ENCODE assay signal across 9 cellular contexts in genomic region chr3:36969540-36970432, GRCh38. TPM values are rescaled to one million over a fixed set of nuclear protein-coding genes. Genes with fewer than 3 reads are reported as not detected.
DNase-seq lines count a peak whose midpoint lies in the region; ATAC-seq, FAIRE-seq and TF ChIP-seq lines count a peak whose summit lies in the region.
"Had no signal": no experiment of that assay in that cellular context is flagged by ENCODE, and none has a peak within 500 bp of the region (broad histone marks: within the 10 kb centered on the region; RNA-seq: fewer than 3 reads in every experiment).

No MANE protein-coding gene starts in this region.

- peak overlapping the region; percentile 82 for H2AFZ ChIP-seq in K562 (ENCODE audit: low read depth, low read length)

- FAIRE-seq in K562 (lab: Jason Lieb, UNC): peak; percentile 100

- H3K9me3 Mint-ChIP-seq in HFFc6: no peaks in the 10 kb centered on the region

- ATAC-seq in K562 (peak; percentile 98), left lobe of liver (peak; percentile 37)

- no peak for TF ChIP-seq CTCF in HFFc6 (IDR thresholded peaks at IDR 0.05)
- no peak for TF ChIP-seq CTCF in RWPE1 (conservative IDR thresholded peaks at IDR 0.05; ENCODE audit: low read depth)
- TF ChIP-seq CTCF in K562 (IDR thresholded peaks at IDR 0.05 in 2 of 3, conservative IDR thresholded peaks at IDR 0.05 in 1 of 3; ENCODE audit: insufficient read depth in 2 of 3, low read depth in 1 of 3, low read length in 3 of 3): no peak

- TF ChIP-seq EP300 in K562 (IDR thresholded peaks at IDR 0.05; ENCODE audit: low read length): peak; percentile 84

- H3K27me3 ChIP-seq in MG63 (no peaks in the 10 kb centered on the region), K562 (ENCODE audit: control insufficient read depth in 2 of 2, insufficient read depth in 2 of 2, low read length in 2 of 2) (no peaks in the 10 kb centered on the region), thymus (ENCODE audit: control insufficient read depth, insufficient read depth) (no peaks in the 10 kb centered on the region)

- H3K79me2 ChIP-seq in K562 (ENCODE audit: control insufficient read depth, insufficient read depth, low read length): no peaks in the 10 kb centered on the region

- H3K36me3 Mint-ChIP-seq in HFFc6 (ENCODE audit: low read depth): no peaks in the 10 kb centered on the region

- no peak overlapping the region for H3K27ac ChIP-seq in RWPE1
- H3K27ac ChIP-seq in K562 (ENCODE audit: extremely low read depth, low read depth, low read length): peak overlapping the region; percentile 79
- H3K27ac ChIP-seq in thymus (ENCODE audit: low read depth): peak overlapping the region; percentile 73
- H3K27ac ChIP-seq: C4-2B had no signal

- DNase-seq in activated T-cell treated with anti-CD3 and anti-CD28 coated beads for 24 hours (ENCODE audit: low read depth): peak; percentile 29
- no peak for DNase-seq in activated T-cell treated with anti-CD3 and anti-CD28 coated beads, Interleukin-2, amount 50 U/mL, for 1 hour
- peak; percentile 83 for DNase-seq in HFFc6
- peak; percentile 39 for DNase-seq in MG63
- DNase-seq in RWPE1 (ENCODE audit: low spot score): peak; percentile 58
- DNase-seq in K562 (ENCODE audit: extremely low read depth in 1 of 4, low spot score in 3 of 4): peak; percentile 88 to 99 (median 92)
- DNase-seq in left lobe of liver (ENCODE audit: low spot score): no peak

- no TSS peak for BruUV-seq in K562 (replicated peaks; lab: Mats Ljungman, UMichigan)

- peak overlapping the region; percentile 23 to 51; a peak in 3 of 4 replicates for H3K9ac ChIP-seq in K562 (ENCODE audit: insufficient read depth in 1 of 2, low read depth in 2 of 2, low read length in 2 of 2)

- peak overlapping the region; percentile 26; the same call in 1 of the 2 replicates for H3K4me3 Mint-ChIP-seq in HFFc6

- POLR2A ChIA-PET in RWPE1 (lab: Yijun Ruan, JAX; ENCODE audit: low non-redundant PET): interaction anchor here (0.5 kb wide), 1 partner anchor 243 kb away, joined by 3 read pairs; no protein-coding TSS in a partner anchor
- POLR2A ChIA-PET in K562 (lab: Yijun Ruan, JAX): interaction anchor here (0.6 to 2.4 kb wide), 9 partner anchors 10 to 1124 kb away, joined by 3 to 19 read pairs (median 7); partner anchors contain the start of genes EPM2AIP1 and MLH1

- peak overlapping the region; percentile 69 for H3K4me2 ChIP-seq in K562 (ENCODE audit: insufficient read depth, low read length)

- WGBS in K562 (ENCODE audit: insufficient coverage, low coverage, missing lambda C conversion rate): 3% methylated on average over 2 of the region's 4 CpGs
- WGBS in thymus: 13% methylated on average over 4 of the region's 4 CpGs

- H3K9me3 ChIP-seq in MG63 (no peaks in the 10 kb centered on the region), K562 (replicated peaks; ENCODE audit: control insufficient read depth, insufficient read depth, low read depth, low read length) (no peaks in the 10 kb centered on the region), thymus (ENCODE audit: control insufficient read depth) (no peaks in the 10 kb centered on the region)

- CTCF ChIA-PET in RWPE1 (lab: Yijun Ruan, JAX) (interaction anchor here (0.5 to 0.9 kb wide), 3 partner anchors 11 to 423 kb away, joined by 3 to 6 read pairs (median 4); no protein-coding TSS in a partner anchor), K562 (lab: Yijun Ruan, JAX; ENCODE audit: low intra/inter-chr PET ratio) (no interaction called here)

- no peak overlapping the region for H3K4me3 ChIP-seq in MG63
- no peak overlapping the region for H3K4me3 ChIP-seq in K562
- H3K4me3 ChIP-seq in thymus (ENCODE audit: low read length): no peak overlapping the region

- peak in 1 of 2 experiments; percentile 27; a peak in 1 of 4 replicates for TF ChIP-seq RAD21 in K562 (CRISPR knock-in tag; conservative IDR thresholded peaks at IDR 0.05 in 1 of 2, IDR thresholded peaks at IDR 0.05 in 1 of 2)

- peaks cover 31 to 44% of the 10 kb centered on the region in 2 experiments for H3K4me1 ChIP-seq in K562 (replicated peaks in 1 of 2; ENCODE audit: control insufficient read depth in 2 of 2, insufficient read depth in 2 of 2, low read length in 2 of 2)
- peaks cover 7% of the 10 kb centered on the region for H3K4me1 ChIP-seq in thymus (ENCODE audit: control insufficient read depth, insufficient read depth, low read length)

- no peaks in the 10 kb centered on the region for H4K20me1 ChIP-seq in K562 (replicated peaks; ENCODE audit: control insufficient read depth, insufficient read depth, low read length)

- peaks cover 2% of the 10 kb centered on the region; the same call in 1 of the 2 replicates for H3K27me3 Mint-ChIP-seq in HFFc6 (ENCODE audit: insufficient read depth)

- H3K36me3 ChIP-seq in MG63: no peaks in the 10 kb centered on the region
- no peaks in the 10 kb centered on the region for H3K36me3 ChIP-seq in K562 (ENCODE audit: control insufficient read depth, insufficient read depth, low read length)
- peaks cover 3% of the 10 kb centered on the region for H3K36me3 ChIP-seq in thymus (ENCODE audit: control insufficient read depth, insufficient read depth)

- no peaks in the 10 kb centered on the region for H3K9me1 ChIP-seq in K562 (ENCODE audit: control insufficient read depth, insufficient read depth, low read length)

- intact Hi-C loops in K562 (cut with micrococcal nuclease): loop anchor here (1.0 kb wide), 1 partner anchor 24 kb away; the partner anchor contains the start of genes EPM2AIP1 and MLH1

- peak overlapping the region; percentile 83 for H3K27ac Mint-ChIP-seq in HFFc6

- H3K4me1 Mint-ChIP-seq in HFFc6 (ENCODE audit: low read depth): peaks cover 24% of the 10 kb centered on the region

- in situ Hi-C loops in K562 (cut with MboI): no loop called here

- TF ChIP-seq POLR2A in K562 (conservative IDR thresholded peaks at IDR 0.05): 0 out of 2 replicates have a peak, but pooled peaks have one; percentile 43

RNA-seq across cellular contexts. Expression of gene EPM2AIP1, which starts 23.1 kb away (rescaled TPM):
- 10 to 100 TPM; 12.7 to 16.3 (median 14.3) TPM for total RNA-seq in HFFc6 (2021; fragmentation: NEBNext Ultra II Directional; extraction: Animal tissue kit (Norgen Biotek cat#: 25700))
- 2.8 and 5.1 TPM in 2 replicates for total RNA-seq in MG63 (2014; rRNA removed; shearing (Covaris generic); ENCODE audit: low replicate concordance)
- total RNA-seq in K562 (2011; cell fraction: chromatin; rRNA removed; ENCODE audit: low replicate concordance): 36.0 and 108 TPM in 2 replicates
- total RNA-seq in K562 (2011; cell fraction: nucleolus; rRNA removed): 30.2 and 35.8 TPM in 2 replicates
- total RNA-seq in K562 (2011; cell fraction: nucleoplasm; rRNA removed): 78.0 and 139 TPM in 2 replicates
- 14.6 and 16.3 TPM in 2 replicates for total RNA-seq in K562 (2014; rRNA removed)
- total RNA-seq in K562 (2014; rRNA removed; fragmentation: Illumina TruSeq; extraction: Trizol): 29.0 and 29.5 TPM in 2 replicates
- 30.7 and 38.3 TPM in 2 replicates for total RNA-seq in K562 (2015; rRNA removed; fragmentation: Illumina TruSeq; extraction: Trizol)
- total RNA-seq in K562 (2021): 19.3 and 22.6 TPM in 2 replicates
- 44.8 and 47.2 TPM in 2 replicates for polyA plus RNA-seq in K562 (2011; rRNA removed)
- 9.6 and 28.4 TPM in 2 replicates for polyA plus RNA-seq in K562 (2011; cell fraction: cytosol; rRNA removed)
- 82.8 and 119 TPM in 2 replicates for polyA plus RNA-seq in K562 (2011; cell fraction: nucleus; rRNA removed)
- 16.8 and 23.8 TPM in 2 replicates for polyA plus RNA-seq in K562 (2012)
- 20.9 and 25.2 TPM in 2 replicates for polyA plus RNA-seq in K562 (2014; fragmentation: Illumina TruSeq; extraction: Trizol)
- polyA plus RNA-seq in K562 (2014; fragmentation: Nextera tagmentation; extraction: Ambion mirVana): 1 to 10 TPM; 6.7 to 9.2 TPM
- 21.7 and 29.1 TPM in 2 replicates for polyA plus RNA-seq in K562 (2014; rRNA removed)
- 58.8 and 67.3 TPM in 2 replicates for polyA minus RNA-seq in K562 (2011; rRNA and poly(A)+ RNA removed)
- polyA minus RNA-seq in K562 (2011; cell fraction: cytosol; rRNA and poly(A)+ RNA removed): 13.6 and 14.8 TPM in 2 replicates
- polyA minus RNA-seq in K562 (2011; cell fraction: nucleus; rRNA and poly(A)+ RNA removed): 86.4 and 147 TPM in 2 replicates
- 7.4 TPM for total RNA-seq in left lobe of liver
- polyA plus RNA-seq in thymus: 11.3 TPM

RNA-seq across cellular contexts. Expression of gene MLH1, which starts 23.5 kb away (rescaled TPM):
- total RNA-seq in HFFc6 (2021; fragmentation: NEBNext Ultra II Directional; extraction: Animal tissue kit (Norgen Biotek cat#: 25700)): 10 to 100 TPM; 28.7 to 38.3 (median 35.1) TPM
- total RNA-seq in MG63 (2014; rRNA removed; shearing (Covaris generic); ENCODE audit: low replicate concordance): 37.2 and 41.1 TPM in 2 replicates
- total RNA-seq in K562 (2011; cell fraction: chromatin; rRNA removed; ENCODE audit: low replicate concordance): 83.9 and 136 TPM in 2 replicates
- 66.8 and 72.0 TPM in 2 replicates for total RNA-seq in K562 (2011; cell fraction: nucleolus; rRNA removed)
- 70.8 and 71.4 TPM in 2 replicates for total RNA-seq in K562 (2011; cell fraction: nucleoplasm; rRNA removed)
- total RNA-seq in K562 (2014; rRNA removed): 106 and 123 TPM in 2 replicates
- total RNA-seq in K562 (2014; rRNA removed; fragmentation: Illumina TruSeq; extraction: Trizol): 116 and 132 TPM in 2 replicates
- total RNA-seq in K562 (2015; rRNA removed; fragmentation: Illumina TruSeq; extraction: Trizol): 117 TPM in 2 replicates
- total RNA-seq in K562 (2021): 76.0 and 76.4 TPM in 2 replicates
- 103 and 144 TPM in 2 replicates for polyA plus RNA-seq in K562 (2011; rRNA removed)
- 69.9 and 93.3 TPM in 2 replicates for polyA plus RNA-seq in K562 (2011; cell fraction: cytosol; rRNA removed)
- 67.3 and 75.6 TPM in 2 replicates for polyA plus RNA-seq in K562 (2011; cell fraction: nucleus; rRNA removed)
- polyA plus RNA-seq in K562 (2012): 77.3 and 88.6 TPM in 2 replicates
- polyA plus RNA-seq in K562 (2014; fragmentation: Illumina TruSeq; extraction: Trizol): 122 and 155 TPM in 2 replicates
- 100 to 1,000 TPM in 1 of 2 experiments, 10 to 100 TPM in 1; 81.6 to 134 TPM for polyA plus RNA-seq in K562 (2014; fragmentation: Nextera tagmentation; extraction: Ambion mirVana)
- 82.1 and 113 TPM in 2 replicates for polyA plus RNA-seq in K562 (2014; rRNA removed)
- polyA minus RNA-seq in K562 (2011; rRNA and poly(A)+ RNA removed): 129 and 140 TPM in 2 replicates
- polyA minus RNA-seq in K562 (2011; cell fraction: cytosol; rRNA and poly(A)+ RNA removed): 39.0 and 63.0 TPM in 2 replicates
- polyA minus RNA-seq in K562 (2011; cell fraction: nucleus; rRNA and poly(A)+ RNA removed): 68.0 and 99.2 TPM in 2 replicates
- total RNA-seq in left lobe of liver: 13.9 TPM
- 21.9 TPM for polyA plus RNA-seq in thymus

RNA-seq across cellular contexts. Expression of gene TRANK1, which starts 24.9 kb away (rescaled TPM):
- total RNA-seq in HFFc6 (2021; fragmentation: NEBNext Ultra II Directional; extraction: Animal tissue kit (Norgen Biotek cat#: 25700)): 1 to 10 TPM in 5 of 6 experiments, under 1 TPM in 1; 1.00 to 3.0 (median 1.4) TPM
- total RNA-seq in MG63 (2014; rRNA removed; shearing (Covaris generic); ENCODE audit: low replicate concordance): 1.0 and 3.8 TPM in 2 replicates
- total RNA-seq in K562 (2011; cell fraction: chromatin; rRNA removed; ENCODE audit: low replicate concordance): 7.4 and 9.9 TPM in 2 replicates
- total RNA-seq in K562 (2011; cell fraction: nucleolus; rRNA removed): 3.3 and 10.8 TPM in 2 replicates
- 2.7 and 3.0 TPM in 2 replicates for total RNA-seq in K562 (2011; cell fraction: nucleoplasm; rRNA removed)
- 2.0 and 2.5 TPM in 2 replicates for total RNA-seq in K562 (2014; rRNA removed)
- total RNA-seq in K562 (2014; rRNA removed; fragmentation: Illumina TruSeq; extraction: Trizol): 2.6 and 2.7 TPM in 2 replicates
- total RNA-seq in K562 (2015; rRNA removed; fragmentation: Illumina TruSeq; extraction: Trizol): 3.8 and 4.8 TPM in 2 replicates
- total RNA-seq in K562 (2021): 3.9 and 5.3 TPM in 2 replicates
- 4.1 and 10.6 TPM in 2 replicates for polyA plus RNA-seq in K562 (2011; rRNA removed)
- 2.8 and 8.1 TPM in 2 replicates for polyA plus RNA-seq in K562 (2011; cell fraction: cytosol; rRNA removed)
- polyA plus RNA-seq in K562 (2011; cell fraction: nucleus; rRNA removed): 8.2 and 15.6 TPM in 2 replicates
- polyA plus RNA-seq in K562 (2012): 6.2 and 9.6 TPM in 2 replicates
- 2.1 TPM in 2 replicates for polyA plus RNA-seq in K562 (2014; fragmentation: Illumina TruSeq; extraction: Trizol)
- polyA plus RNA-seq in K562 (2014; fragmentation: Nextera tagmentation; extraction: Ambion mirVana): under 1 TPM; 0.41 to 0.49 TPM
- 1.3 and 1.8 TPM in 2 replicates for polyA plus RNA-seq in K562 (2014; rRNA removed)
- polyA minus RNA-seq in K562 (2011; rRNA and poly(A)+ RNA removed): 11.5 and 31.8 TPM in 2 replicates
- polyA minus RNA-seq in K562 (2011; cell fraction: cytosol; rRNA and poly(A)+ RNA removed): 6.2 and 17.5 TPM in 2 replicates
- polyA minus RNA-seq in K562 (2011; cell fraction: nucleus; rRNA and poly(A)+ RNA removed): 7.0 and 17.7 TPM in 2 replicates
- 27.1 TPM for total RNA-seq in left lobe of liver
- 6.8 TPM for polyA plus RNA-seq in thymus

Comparison
In these comparisons a context has a peak if more than half of its experiments do, and no peak if none do; other contexts are left out.
1. DNase-seq: peak in activated T-cell treated with anti-CD3 and anti-CD28 coated beads for 24 hours (single experiment), HFFc6 (single experiment), MG63 (single experiment), RWPE1 (single experiment) and K562 (4 of 4); none in activated T-cell treated with anti-CD3 and anti-CD28 coated beads, Interleukin-2, amount 50 U/mL, for 1 hour (single experiment) and left lobe of liver (single experiment).